8 cellular contexts compared by ENCODE assay signal in genomic region chr20:49813305-49813974, GRCh38. TPM values are rescaled to one million over a fixed set of nuclear protein-coding genes. Genes with fewer than 3 reads are reported as not detected.
DNase-seq lines count a peak whose midpoint lies in the region; ATAC-seq lines count a peak whose summit lies in the region.

No MANE protein-coding gene starts in this region.

- H2AFZ ChIP-seq in Karpas-422 (ENCODE audit: low read length): 0 out of 2 replicates have a peak overlapping the region, but pooled peaks have one; percentile 23

- H3K27me3 Mint-ChIP-seq in naive B cell: no peaks in the 10 kb centered on the region

- H3K9me3 ChIP-seq in BLaER1: no peaks in the 10 kb centered on the region
- no peaks in the 10 kb centered on the region for H3K9me3 ChIP-seq in Karpas-422 (ENCODE audit: low read length)

- peaks cover 23% of the 10 kb centered on the region for H3K79me2 ChIP-seq in Karpas-422 (ENCODE audit: low read length)

- H3K9ac ChIP-seq in BLaER1 (peak overlapping the region; percentile 87), Karpas-422 (ENCODE audit: low read length) (peak overlapping the region; percentile 83)

- H3K27ac Mint-ChIP-seq in naive B cell: peak overlapping the region; percentile 96 to 99 (median 98)

- no peaks in the 10 kb centered on the region for H4K20me1 ChIP-seq in BLaER1
- no peaks in the 10 kb centered on the region for H4K20me1 ChIP-seq in Karpas-422 (ENCODE audit: insufficient read depth, low read depth, low read length)

- H3K4me2 ChIP-seq in BLaER1 (peak overlapping the region; percentile 91), Karpas-422 (ENCODE audit: low read depth, low read length, poor library complexity, severe bottlenecking) (peak overlapping the region; percentile 91)

- H3K27me3 ChIP-seq in BLaER1 (no peaks in the 10 kb centered on the region), Karpas-422 (ENCODE audit: low read length) (no peaks in the 10 kb centered on the region)

- no peaks in the 10 kb centered on the region for H3K9me2 ChIP-seq in Karpas-422 (replicated peaks; ENCODE audit: insufficient read depth, low read length)

- peak overlapping the region; percentile 87 for H3K4me3 ChIP-seq in BLaER1
- peak overlapping the region; percentile 76 for H3K4me3 ChIP-seq in Karpas-422 (ENCODE audit: low read length)

- peaks cover 23% of the 10 kb centered on the region for H3K4me1 ChIP-seq in BLaER1
- H3K4me1 ChIP-seq in Karpas-422 (ENCODE audit: low read length): peaks cover 22% of the 10 kb centered on the region

- H3K4me3 Mint-ChIP-seq in naive B cell: peak overlapping the region; percentile 88 to 98 (median 96)

- H3K9me3 Mint-ChIP-seq in naive B cell: no peaks in the 10 kb centered on the region

- ATAC-seq in naive B cell (ENCODE audit: low read depth in 2 of 2) (no peak), HG02763 (IDR thresholded peaks at IDR 0.05; ENCODE audit: unreplicated experiment) (no peak)

- H3K36me3 Mint-ChIP-seq in naive B cell: peaks cover 0 to 7% of the 10 kb centered on the region in 2 donors

- H3K27ac ChIP-seq in BLaER1: peak overlapping the region; percentile 77
- peak overlapping the region; percentile 67 for H3K27ac ChIP-seq in Karpas-422 (ENCODE audit: low read length)
- peak overlapping the region; percentile 72 for H3K27ac ChIP-seq in cingulate gyrus (ENCODE audit: low read depth, low read length)

- DNase-seq in Karpas-422: no peak
- DNase-seq in naive B cell: no peak
- no peak for DNase-seq in stimulated activated CD4-positive, alpha-beta T cell treated with anti-CD3 and anti-CD28 coated beads, Interleukin-2, amount 100 ng/mL, for 48 hours
- DNase-seq in NCI-H526 (lab: John Stamatoyannopoulos, UW): no peak
- DNase-seq in 8988T: no peak

- peaks cover 31 to 45% (median 37%) of the 10 kb centered on the region in 3 donors for H3K4me1 Mint-ChIP-seq in naive B cell

- H3K36me3 ChIP-seq in BLaER1: peaks cover 35% of the 10 kb centered on the region
- peaks cover 8% of the 10 kb centered on the region; the same call in 1 of the 2 replicates for H3K36me3 ChIP-seq in Karpas-422 (ENCODE audit: insufficient read depth, low read length)

RNA-seq across cellular contexts. Expression of gene SLC9A8, which starts 0.8 kb away (rescaled TPM):
- 10.0 and 21.5 TPM in 2 replicates for total RNA-seq in Karpas-422 (2014; rRNA removed; shearing (Covaris generic); ENCODE audit: low replicate concordance)
- polyA plus RNA-seq in naive B cell (ENCODE audit: low read depth in 6 of 6): 10 to 100 TPM in 3 of 6 donors, 1 to 10 TPM in 3; 6.4 to 14.2 (median 10.7) TPM
